ENCODE assay signal across 9 cellular contexts in genomic region chr19:1566392-1567115, GRCh38. TPM values are rescaled to one million over a fixed set of nuclear protein-coding genes. Genes with fewer than 3 reads are reported as not detected.
DNase-seq lines count a peak whose midpoint lies in the region; ATAC-seq and TF ChIP-seq lines count a peak whose summit lies in the region.
"Had no signal": no experiment of that assay in that cellular context is flagged by ENCODE, and none has a peak within 500 bp of the region (broad histone marks: within the 10 kb centered on the region; RNA-seq: fewer than 3 reads in every experiment).

No MANE protein-coding gene starts in this region.

- H3K36me3 Mint-ChIP-seq in activated CD8-positive, alpha-beta T cell treated with anti-CD3 and anti-CD28 coated beads, Interleukin-2, amount 10 ng/mL, durations not matched to agents 7 days and 5 days (ENCODE audit: low read depth): no peaks in the 10 kb centered on the region
- H3K36me3 Mint-ChIP-seq in activated CD8-positive, alpha-beta T cell treated with anti-CD3 and anti-CD28 coated beads for 36 hours (ENCODE audit: low read depth): no peaks in the 10 kb centered on the region
- H3K36me3 Mint-ChIP-seq in nephron progenitor cell (ENCODE audit: low read depth): peaks cover 31% of the 10 kb centered on the region
- H3K36me3 Mint-ChIP-seq: activated naive CD8-positive, alpha-beta T cell treated with anti-CD3 and anti-CD28 coated beads, Interleukin-2, amount 10 ng/mL, durations not matched to agents 7 days and 5 days had no signal

- peak; percentile 4 for ATAC-seq in activated CD8-positive, alpha-beta T cell treated with anti-CD3 and anti-CD28 coated beads, Interleukin-2, amount 10 ng/mL, durations not matched to agents 7 days and 5 days
- no peak for ATAC-seq in activated CD8-positive, alpha-beta T cell treated with anti-CD3 and anti-CD28 coated beads for 36 hours
- no peak for ATAC-seq in HG03108 (IDR thresholded peaks at IDR 0.05; ENCODE audit: unreplicated experiment)

- no peak for DNase-seq in activated CD8-positive, alpha-beta T cell treated with anti-CD3 and anti-CD28 coated beads, Interleukin-2, amount 10 ng/mL, durations not matched to agents 7 days and 5 days
- no peak for DNase-seq in activated CD8-positive, alpha-beta T cell treated with anti-CD3 and anti-CD28 coated beads for 36 hours
- peak; percentile 81 for DNase-seq in SK-N-DZ (ENCODE audit: low spot score)
- peak; percentile 66 for DNase-seq in fibroblast of mammary gland (ENCODE audit: low read depth)
- DNase-seq in nephron progenitor cell: peak; percentile 72
- DNase-seq in DMS53 (lab: John Stamatoyannopoulos, UW): no peak
- DNase-seq in NK-92 (lab: John Stamatoyannopoulos, UW; ENCODE audit: unreplicated experiment): no peak

- peak overlapping the region; percentile 62 for H3K4me3 ChIP-seq in fibroblast of mammary gland (ENCODE audit: control insufficient read depth, low read depth, low read length)

- no peaks in the 10 kb centered on the region for H3K9me3 Mint-ChIP-seq in activated CD8-positive, alpha-beta T cell treated with anti-CD3 and anti-CD28 coated beads, Interleukin-2, amount 10 ng/mL, durations not matched to agents 7 days and 5 days (ENCODE audit: insufficient read depth)
- H3K9me3 Mint-ChIP-seq in activated CD8-positive, alpha-beta T cell treated with anti-CD3 and anti-CD28 coated beads for 36 hours: no peaks in the 10 kb centered on the region
- H3K9me3 Mint-ChIP-seq in nephron progenitor cell: peaks cover 4% of the 10 kb centered on the region
- H3K9me3 Mint-ChIP-seq: activated naive CD8-positive, alpha-beta T cell treated with anti-CD3 and anti-CD28 coated beads, Interleukin-2, amount 10 ng/mL, durations not matched to agents 7 days and 5 days had no signal

- H3K27ac Mint-ChIP-seq in activated CD8-positive, alpha-beta T cell treated with anti-CD3 and anti-CD28 coated beads, Interleukin-2, amount 10 ng/mL, durations not matched to agents 7 days and 5 days: no peak overlapping the region
- no peak overlapping the region for H3K27ac Mint-ChIP-seq in activated CD8-positive, alpha-beta T cell treated with anti-CD3 and anti-CD28 coated beads for 36 hours
- no peak overlapping the region for H3K27ac Mint-ChIP-seq in nephron progenitor cell
- H3K27ac Mint-ChIP-seq: activated naive CD8-positive, alpha-beta T cell treated with anti-CD3 and anti-CD28 coated beads, Interleukin-2, amount 10 ng/mL, durations not matched to agents 7 days and 5 days had no signal

- peaks cover 2% of the 10 kb centered on the region for H3K4me1 Mint-ChIP-seq in activated CD8-positive, alpha-beta T cell treated with anti-CD3 and anti-CD28 coated beads, Interleukin-2, amount 10 ng/mL, durations not matched to agents 7 days and 5 days (ENCODE audit: low read depth)
- H3K4me1 Mint-ChIP-seq in activated CD8-positive, alpha-beta T cell treated with anti-CD3 and anti-CD28 coated beads for 36 hours (ENCODE audit: low read depth): peaks cover 5% of the 10 kb centered on the region
- peaks cover 23% of the 10 kb centered on the region for H3K4me1 Mint-ChIP-seq in nephron progenitor cell

- POLR2A ChIA-PET in activated CD8-positive, alpha-beta T cell treated with anti-CD3 and anti-CD28 coated beads, Interleukin-2, amount 10 ng/mL, durations not matched to agents 7 days and 5 days (lab: Charles Lee): no interaction called here
- POLR2A ChIA-PET in activated CD8-positive, alpha-beta T cell treated with anti-CD3 and anti-CD28 coated beads for 36 hours (lab: Charles Lee): interaction anchor here (0.5 kb wide), 1 partner anchor 74 kb away, joined by 3 read pairs; no protein-coding TSS in a partner anchor

- peaks cover 8% of the 10 kb centered on the region for H3K27me3 Mint-ChIP-seq in activated CD8-positive, alpha-beta T cell treated with anti-CD3 and anti-CD28 coated beads, Interleukin-2, amount 10 ng/mL, durations not matched to agents 7 days and 5 days (ENCODE audit: low read depth)
- peaks cover 3% of the 10 kb centered on the region for H3K27me3 Mint-ChIP-seq in activated CD8-positive, alpha-beta T cell treated with anti-CD3 and anti-CD28 coated beads for 36 hours
- peaks cover 20% of the 10 kb centered on the region for H3K27me3 Mint-ChIP-seq in nephron progenitor cell (ENCODE audit: low read depth, poor library complexity)

- no peak overlapping the region for H3K4me3 Mint-ChIP-seq in activated CD8-positive, alpha-beta T cell treated with anti-CD3 and anti-CD28 coated beads, Interleukin-2, amount 10 ng/mL, durations not matched to agents 7 days and 5 days
- H3K4me3 Mint-ChIP-seq in activated CD8-positive, alpha-beta T cell treated with anti-CD3 and anti-CD28 coated beads for 36 hours: no peak overlapping the region
- peak overlapping the region; percentile 72 for H3K4me3 Mint-ChIP-seq in nephron progenitor cell
- H3K4me3 Mint-ChIP-seq: activated naive CD8-positive, alpha-beta T cell treated with anti-CD3 and anti-CD28 coated beads, Interleukin-2, amount 10 ng/mL, durations not matched to agents 7 days and 5 days had no signal

- CTCF ChIA-PET in activated CD8-positive, alpha-beta T cell treated with anti-CD3 and anti-CD28 coated beads, Interleukin-2, amount 10 ng/mL, durations not matched to agents 7 days and 5 days (lab: Charles Lee): no interaction called here
- CTCF ChIA-PET in activated CD8-positive, alpha-beta T cell treated with anti-CD3 and anti-CD28 coated beads for 36 hours (lab: Charles Lee): no interaction called here

- no peak for TF ChIP-seq CTCF in activated CD8-positive, alpha-beta T cell treated with anti-CD3 and anti-CD28 coated beads for 36 hours (IDR thresholded peaks at IDR 0.05)
- no peak for TF ChIP-seq CTCF in fibroblast of mammary gland (conservative IDR thresholded peaks at IDR 0.05; ENCODE audit: control insufficient read depth, insufficient read depth, low read depth, low read length)
- no peak for TF ChIP-seq CTCF in nephron progenitor cell (IDR thresholded peaks at IDR 0.05)

- intact Hi-C loops in activated CD8-positive, alpha-beta T cell treated with anti-CD3 and anti-CD28 coated beads for 36 hours (cut with micrococcal nuclease): no loop called here

RNA-seq across cellular contexts. Expression of gene MEX3D, which starts 1.6 kb away (rescaled TPM):
- 10 to 100 TPM; 12.2 to 12.5 TPM for total RNA-seq in activated CD8-positive, alpha-beta T cell treated with anti-CD3 and anti-CD28 coated beads, Interleukin-2, amount 10 ng/mL, durations not matched to agents 7 days and 5 days
- total RNA-seq in activated CD8-positive, alpha-beta T cell treated with anti-CD3 and anti-CD28 coated beads for 36 hours: 1 to 10 TPM; 5.0 to 5.5 TPM
- 57.5 and 75.9 TPM in 2 replicates for polyA plus RNA-seq in SK-N-DZ (2014; cell fraction: cytosol; rRNA removed)
- polyA plus RNA-seq in SK-N-DZ (2014; cell fraction: nucleus; rRNA removed): 45.1 and 57.9 TPM in 2 replicates

RNA-seq across cellular contexts. Expression of gene MBD3, which starts 26.1 kb away (rescaled TPM):
- 100 to 1,000 TPM in 1 of 2 experiments, 10 to 100 TPM in 1; 98.4 to 102 TPM for total RNA-seq in activated CD8-positive, alpha-beta T cell treated with anti-CD3 and anti-CD28 coated beads, Interleukin-2, amount 10 ng/mL, durations not matched to agents 7 days and 5 days
- total RNA-seq in activated CD8-positive, alpha-beta T cell treated with anti-CD3 and anti-CD28 coated beads for 36 hours: 10 to 100 TPM; 87.8 to 92.5 TPM
- 135 and 155 TPM in 2 replicates for polyA plus RNA-seq in SK-N-DZ (2014; cell fraction: cytosol; rRNA removed)
- polyA plus RNA-seq in SK-N-DZ (2014; cell fraction: nucleus; rRNA removed): 218 and 233 TPM in 2 replicates

RNA-seq across cellular contexts. Expression of gene UQCR11, which starts 38.7 kb away (rescaled TPM):
- total RNA-seq in activated CD8-positive, alpha-beta T cell treated with anti-CD3 and anti-CD28 coated beads, Interleukin-2, amount 10 ng/mL, durations not matched to agents 7 days and 5 days: 100 to 1,000 TPM; 180 to 195 TPM
- 100 to 1,000 TPM; 231 TPM for total RNA-seq in activated CD8-positive, alpha-beta T cell treated with anti-CD3 and anti-CD28 coated beads for 36 hours
- 159 and 185 TPM in 2 replicates for polyA plus RNA-seq in SK-N-DZ (2014; cell fraction: cytosol; rRNA removed)
- 75.7 and 98.4 TPM in 2 replicates for polyA plus RNA-seq in SK-N-DZ (2014; cell fraction: nucleus; rRNA removed)

RNA-seq across cellular contexts. Expression of gene PLK5, which starts 42.7 kb away (rescaled TPM):
- not detected for total RNA-seq in activated CD8-positive, alpha-beta T cell treated with anti-CD3 and anti-CD28 coated beads, Interleukin-2, amount 10 ng/mL, durations not matched to agents 7 days and 5 days
- not detected for total RNA-seq in activated CD8-positive, alpha-beta T cell treated with anti-CD3 and anti-CD28 coated beads for 36 hours
- not detected in 2 replicates for polyA plus RNA-seq in SK-N-DZ (2014; cell fraction: cytosol; rRNA removed)
- polyA plus RNA-seq in SK-N-DZ (2014; cell fraction: nucleus; rRNA removed): 0.21 and 0.23 TPM in 2 replicates
- total RNA-seq: activated naive CD8-positive, alpha-beta T cell treated with anti-CD3 and anti-CD28 coated beads, Interleukin-2, amount 10 ng/mL, durations not matched to agents 7 days and 5 days had no signal

RNA-seq across cellular contexts. Expression of gene ADAMTSL5, which starts 53.7 kb away (rescaled TPM):
- total RNA-seq in activated CD8-positive, alpha-beta T cell treated with anti-CD3 and anti-CD28 coated beads, Interleukin-2, amount 10 ng/mL, durations not matched to agents 7 days and 5 days: 1 to 10 TPM; 2.8 to 3.9 TPM
- total RNA-seq in activated CD8-positive, alpha-beta T cell treated with anti-CD3 and anti-CD28 coated beads for 36 hours: 1 to 10 TPM; 1.3 TPM
- polyA plus RNA-seq in SK-N-DZ (2014; cell fraction: cytosol; rRNA removed): 0.14 and 0.74 TPM in 2 replicates
- not detected in 2 replicates for polyA plus RNA-seq in SK-N-DZ (2014; cell fraction: nucleus; rRNA removed)

Comparison
In these comparisons a context has a peak if more than half of its experiments do, and no peak if none do; other contexts are left out.
1. DNase-seq: peak in SK-N-DZ (single experiment), fibroblast of mammary gland (single experiment) and nephron progenitor cell (single experiment); none in activated CD8-positive, alpha-beta T cell treated with anti-CD3 and anti-CD28 coated beads, Interleukin-2, amount 10 ng/mL, durations not matched to agents 7 days and 5 days (single experiment), activated CD8-positive, alpha-beta T cell treated with anti-CD3 and anti-CD28 coated beads for 36 hours (single experiment), DMS53 (single experiment) and NK-92 (single experiment).